Comparison of ENCODE assay signal across 29 cellular contexts in genomic region chr17:46952115-46952514, GRCh38. TPM values are rescaled to one million over a fixed set of nuclear protein-coding genes. Genes with fewer than 3 reads are reported as not detected.
"Had no signal": no experiment of that assay in that cellular context is flagged by ENCODE, and none has a peak within 500 bp of the region (broad histone marks: within the 10 kb centered on the region; RNA-seq: fewer than 3 reads in every experiment).

No MANE protein-coding gene starts in this region.

- H3K4me1 Mint-ChIP-seq: immature natural killer cell; mesothelial cell of epicardium; neural crest cell; stimulated activated naive CD8-positive, alpha-beta T cell treated with anti-CD3 and anti-CD28 coated beads, Interleukin-15, amount 100 ng/mL, for 72 hours had no signal

- H3K4me3 ChIP-seq: coronary artery, lung, mucosa of descending colon, prostate gland, right atrium auricular region, smooth muscle cell, suprapubic skin, vagina had no signal

- H3K27me3 ChIP-seq: right atrium auricular region, suprapubic skin, vagina had no signal

- DNase-seq: dermis blood vessel endothelial cell; effector CD4-positive, alpha-beta T cell; immature natural killer cell; left ventricle myocardium superior; mucosa of descending colon; naive B cell; stimulated activated CD4-positive, alpha-beta T cell treated with anti-CD3 and anti-CD28 coated beads, Interleukin-12 subunit alpha, Interleukin-12 subunit beta, amount 100 ng/mL, for 4 hours; stimulated activated CD4-positive, alpha-beta T cell treated with anti-CD3 and anti-CD28 coated beads, Interleukin-1b, Interleukin-23, amount 100 ng/mL, for 48 hours; stimulated activated CD4-positive, alpha-beta T cell treated with anti-CD3 and anti-CD28 coated beads, Interleukin-4, amount 100 ng/mL, for 1 hour; stimulated activated CD8-positive, alpha-beta memory T cell treated with anti-CD3 and anti-CD28 coated beads, Interleukin-4, amount 100 ng/mL, for 48 hours; stimulated activated naive CD4-positive, alpha-beta T cell; stimulated activated naive CD8-positive, alpha-beta T cell treated with anti-CD3 and anti-CD28 coated beads, Interleukin-15, amount 100 ng/mL, for 72 hours; trophoblast cell had no signal

- FAIRE-seq: frontal cortex, keratinocyte had no signal

- H3K9me3 ChIP-seq: mucosa of descending colon, neutrophil, prostate gland, right atrium auricular region, suprapubic skin, vagina had no signal

- H3K27ac Mint-ChIP-seq: immature natural killer cell; memory B cell; mesothelial cell of epicardium; natural killer cell treated with Interleukin-12 subunit alpha and Interleukin-12 subunit beta and Interleukin-15 and Interleukin-18, amount 100 ng/mL, for 72 hours; stimulated activated naive CD8-positive, alpha-beta T cell treated with anti-CD3 and anti-CD28 coated beads, Interleukin-15, amount 100 ng/mL, for 72 hours had no signal

- H3K36me3 ChIP-seq: neutrophil, prostate gland, right atrium auricular region, vagina had no signal

- H3K4me1 ChIP-seq: parathyroid adenoma, prostate gland, vagina had no signal

- H3K9me3 Mint-ChIP-seq: immature natural killer cell; memory B cell; natural killer cell treated with Interleukin-12 subunit alpha and Interleukin-12 subunit beta and Interleukin-15 and Interleukin-18, amount 100 ng/mL, for 72 hours; stimulated activated naive CD8-positive, alpha-beta T cell treated with anti-CD3 and anti-CD28 coated beads, Interleukin-15, amount 100 ng/mL, for 72 hours had no signal

- H3K4me3 Mint-ChIP-seq: immature natural killer cell; memory B cell; mesothelial cell of epicardium; naive B cell; natural killer cell treated with Interleukin-12 subunit alpha and Interleukin-12 subunit beta and Interleukin-15 and Interleukin-18, amount 100 ng/mL, for 72 hours; neural crest cell; stimulated activated naive CD8-positive, alpha-beta T cell treated with anti-CD3 and anti-CD28 coated beads, Interleukin-15, amount 100 ng/mL, for 72 hours had no signal

- ATAC-seq: mucosa of descending colon; natural killer cell treated with Interleukin-12 subunit alpha and Interleukin-12 subunit beta and Interleukin-15 and Interleukin-18, amount 100 ng/mL, for 72 hours; sciatic nerve; stimulated activated naive CD8-positive, alpha-beta T cell treated with anti-CD3 and anti-CD28 coated beads, Interleukin-15, amount 100 ng/mL, for 72 hours had no signal

- H3K27me3 Mint-ChIP-seq: naive B cell; natural killer cell treated with Interleukin-12 subunit alpha and Interleukin-12 subunit beta and Interleukin-15 and Interleukin-18, amount 100 ng/mL, for 72 hours; stimulated activated naive CD8-positive, alpha-beta T cell treated with anti-CD3 and anti-CD28 coated beads, Interleukin-15, amount 100 ng/mL, for 72 hours had no signal

RNA-seq across cellular contexts. Expression of gene RPRML, which starts 26.9 kb away (rescaled TPM):
- polyA plus RNA-seq: immature natural killer cell, keratinocyte, smooth muscle cell had no signal
